In the genomic region with DNA sequence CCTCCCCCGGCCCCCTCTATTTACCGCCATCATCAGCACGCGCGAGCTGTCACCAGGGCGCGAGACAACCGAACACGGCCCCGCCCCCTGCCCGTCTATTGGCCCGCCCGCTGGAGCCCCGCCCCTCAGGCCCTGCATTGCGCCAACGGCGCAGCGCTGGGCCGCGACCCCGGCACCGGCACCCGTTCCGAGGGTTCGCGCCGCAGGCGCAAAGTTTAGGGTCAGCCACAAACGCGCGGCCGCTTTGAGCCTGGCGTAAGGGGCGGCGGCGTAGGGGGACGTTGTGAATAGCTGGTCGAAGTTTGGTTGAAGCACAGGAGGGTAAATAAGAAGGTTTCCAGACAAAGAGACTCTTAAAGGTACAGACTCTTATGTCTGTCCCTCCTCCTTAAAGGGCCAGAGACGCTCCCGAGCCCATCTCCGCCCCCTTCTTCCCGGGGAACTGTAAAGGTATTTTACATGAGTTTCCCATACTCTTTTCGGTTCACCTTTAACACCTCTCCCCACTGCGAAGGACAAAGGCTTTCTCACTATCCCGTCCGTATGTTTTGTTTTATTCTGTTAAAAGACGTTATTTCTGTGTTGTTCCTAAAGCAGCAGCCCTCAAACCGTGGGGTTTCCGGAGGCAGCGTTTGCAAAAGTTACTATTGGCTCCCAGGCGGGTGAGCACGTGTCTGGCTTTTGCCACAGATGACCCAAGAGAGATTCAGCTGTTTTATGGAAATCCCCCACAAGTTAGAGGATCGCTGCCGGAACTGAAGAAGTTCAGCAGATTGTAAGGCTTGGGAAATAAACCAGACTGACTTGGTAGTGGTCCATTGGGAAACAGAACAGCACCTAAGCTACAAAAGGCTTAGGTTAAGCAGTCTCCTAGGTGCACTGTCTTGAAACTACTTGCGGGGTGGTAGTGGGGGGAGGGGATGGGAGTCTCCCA, we compare ENCODE assay signal across 8 cellular contexts. TPM values are rescaled to one million over a fixed set of nuclear protein-coding genes. Genes with fewer than 3 reads are reported as not detected.
A peak's percentile ranks its signal among the peaks of the same experiment; 100 is the strongest.
DNase-seq lines count a peak whose midpoint lies in the region; ATAC-seq and TF ChIP-seq lines count a peak whose summit lies in the region.

USP49 (minus strand) TSS at position 76 of the 934 bp plus-strand sequence. CDS start 88,392 bp downstream, outside the sequence.

- H3K4me1 ChIP-seq in esophagus muscularis mucosa (peaks cover 18 to 27% (median 24%) of the 10 kb centered on the region in 4 donors), muscle layer of duodenum (ENCODE audit: control insufficient read depth in 1 of 2, insufficient read depth in 2 of 2, low read length in 2 of 2) (peaks cover 7 to 20% of the 10 kb centered on the region in 2 donors)

- H3K36me3 ChIP-seq in esophagus muscularis mucosa (peaks cover 0 to 11% (median 2%) of the 10 kb centered on the region in 4 donors), muscle layer of duodenum (ENCODE audit: control insufficient read depth in 1 of 2, insufficient read depth in 2 of 2, low read length in 2 of 2) (peaks cover 0 to 3% of the 10 kb centered on the region in 2 donors)

- WGBS in esophagus muscularis mucosa = 0% methylated on average over 48 of the region's 55 CpGs

- TF ChIP-seq POLR2A in esophagus muscularis mucosa (IDR thresholded peaks at IDR 0.05; ENCODE audit: low read depth) = no peak

- peak within 1 kb of the TSS; percentile 69 to 83 (median 73) for H3K4me3 ChIP-seq in esophagus muscularis mucosa
- peak within 1 kb of the TSS; percentile 82 to 89 for H3K4me3 ChIP-seq in muscle layer of duodenum (ENCODE audit: low read depth in 1 of 2, low read length in 2 of 2)

- H3K27me3 ChIP-seq in esophagus muscularis mucosa = no peaks in the 10 kb centered on the region
- H3K27me3 ChIP-seq in muscle layer of duodenum (ENCODE audit: low read depth, low read length) = no peaks in the 10 kb centered on the region

- peak in 1 of 3 experiments; percentile 5 for TF ChIP-seq CTCF in esophagus muscularis mucosa (IDR thresholded peaks at IDR 0.05)

- no peak for TF ChIP-seq RAD21 in Ishikawa (IDR thresholded peaks at IDR 0.05; ENCODE audit: low read depth)

- H3K9me3 ChIP-seq in esophagus muscularis mucosa (no peaks in the 10 kb centered on the region), muscle layer of duodenum (ENCODE audit: control insufficient read depth in 1 of 2, low read length in 2 of 2) (no peaks in the 10 kb centered on the region)

- intact Hi-C loops in esophagus muscularis mucosa (cut with DNase I) = no loop called here

- H3K27ac ChIP-seq in esophagus muscularis mucosa (replicated peaks in 1 of 4) (peak within 1 kb of the TSS; percentile 77 to 85 (median 80)), muscle layer of duodenum (ENCODE audit: low read length) (peak within 1 kb of the TSS; percentile 77)

- TF ChIP-seq EP300 in Ishikawa (IDR thresholded peaks at IDR 0.05; ENCODE audit: borderline replicate concordance) (no peak), esophagus muscularis mucosa (IDR thresholded peaks at IDR 0.05) (no peak)

- ATAC-seq in GM21619 (IDR thresholded peaks at IDR 0.05; ENCODE audit: unreplicated experiment) = peak; percentile 77

- peak; percentile 91 for DNase-seq in DMS53 (lab: John Stamatoyannopoulos, UW)
- DNase-seq in OCI-M1 (lab: John Stamatoyannopoulos, UW) = peak; percentile 97
- DNase-seq in activated T-cell treated with anti-CD3 and anti-CD28 coated beads for 48 hours (ENCODE audit: low read depth) = peak; percentile 93
- DNase-seq in esophagus muscularis mucosa (ENCODE audit: extremely low spot score) = peak; percentile 94
- peak; percentile 82 to 87 for DNase-seq in stimulated activated CD8-positive, alpha-beta memory T cell treated with anti-CD3 and anti-CD28 coated beads, Interleukin-7, amount 100 ng/mL, for 4 hours (ENCODE audit: low read depth in 2 of 2)

TF ChIP-seq in Ishikawa, 13 proteins besides CTCF, POLR2A, EP300 and RAD21:
- TF ChIP-seq CEBPB (IDR thresholded peaks at IDR 0.05) (no peak), EGR1 (IDR thresholded peaks at IDR 0.05) (no peak), TEAD4 (IDR thresholded peaks at IDR 0.05) (no peak), TAF1 (IDR thresholded peaks at IDR 0.05; ENCODE audit: low read depth) (0 out of 2 replicates have a peak, but pooled peaks have one; percentile 28), REST (IDR thresholded peaks at IDR 0.05; ENCODE audit: low read depth) (no peak), FOXM1 (IDR thresholded peaks at IDR 0.05; ENCODE audit: borderline replicate concordance, low read depth) (no peak), YY1 (IDR thresholded peaks at IDR 0.05; ENCODE audit: low read depth) (no peak), NFIC (IDR thresholded peaks at IDR 0.05) (no peak), CREB1 (IDR thresholded peaks at IDR 0.05; ENCODE audit: low read depth) (no peak), TCF12 (IDR thresholded peaks at IDR 0.05; ENCODE audit: low read depth) (no peak), ZBTB7A (IDR thresholded peaks at IDR 0.05; ENCODE audit: low read depth) (0 out of 2 replicates have a peak, but pooled peaks have one; percentile 6)
- TF ChIP-seq, protein P1, sequence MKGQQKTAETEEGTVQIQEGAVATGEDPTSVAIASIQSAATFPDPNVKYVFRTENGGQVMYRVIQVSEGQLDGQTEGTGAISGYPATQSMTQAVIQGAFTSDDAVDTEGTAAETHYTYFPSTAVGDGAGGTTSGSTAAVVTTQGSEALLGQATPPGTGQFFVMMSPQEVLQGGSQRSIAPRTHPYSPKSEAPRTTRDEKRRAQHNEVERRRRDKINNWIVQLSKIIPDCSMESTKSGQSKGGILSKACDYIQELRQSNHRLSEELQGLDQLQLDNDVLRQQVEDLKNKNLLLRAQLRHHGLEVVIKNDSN (IDR thresholded peaks at IDR 0.05) = peak; percentile 72
- TF ChIP-seq, protein P2, sequence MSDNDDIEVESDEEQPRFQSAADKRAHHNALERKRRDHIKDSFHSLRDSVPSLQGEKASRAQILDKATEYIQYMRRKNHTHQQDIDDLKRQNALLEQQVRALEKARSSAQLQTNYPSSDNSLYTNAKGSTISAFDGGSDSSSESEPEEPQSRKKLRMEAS (IDR thresholded peaks at IDR 0.05) = peak; percentile 85

RNA-seq across cellular contexts. Expression of gene USP49, which starts in this region (rescaled TPM):
- 1 to 10 TPM; 1.3 to 2.5 (median 2.3) TPM for total RNA-seq in esophagus muscularis mucosa

Comparison
In these comparisons a context has a peak if more than half of its experiments do, and no peak if none do; other contexts are left out.
1. Peak in every context shown above with its lines: DNase-seq, ATAC-seq, H3K4me3 ChIP-seq and H3K27ac ChIP-seq.